In the genomic region with DNA sequence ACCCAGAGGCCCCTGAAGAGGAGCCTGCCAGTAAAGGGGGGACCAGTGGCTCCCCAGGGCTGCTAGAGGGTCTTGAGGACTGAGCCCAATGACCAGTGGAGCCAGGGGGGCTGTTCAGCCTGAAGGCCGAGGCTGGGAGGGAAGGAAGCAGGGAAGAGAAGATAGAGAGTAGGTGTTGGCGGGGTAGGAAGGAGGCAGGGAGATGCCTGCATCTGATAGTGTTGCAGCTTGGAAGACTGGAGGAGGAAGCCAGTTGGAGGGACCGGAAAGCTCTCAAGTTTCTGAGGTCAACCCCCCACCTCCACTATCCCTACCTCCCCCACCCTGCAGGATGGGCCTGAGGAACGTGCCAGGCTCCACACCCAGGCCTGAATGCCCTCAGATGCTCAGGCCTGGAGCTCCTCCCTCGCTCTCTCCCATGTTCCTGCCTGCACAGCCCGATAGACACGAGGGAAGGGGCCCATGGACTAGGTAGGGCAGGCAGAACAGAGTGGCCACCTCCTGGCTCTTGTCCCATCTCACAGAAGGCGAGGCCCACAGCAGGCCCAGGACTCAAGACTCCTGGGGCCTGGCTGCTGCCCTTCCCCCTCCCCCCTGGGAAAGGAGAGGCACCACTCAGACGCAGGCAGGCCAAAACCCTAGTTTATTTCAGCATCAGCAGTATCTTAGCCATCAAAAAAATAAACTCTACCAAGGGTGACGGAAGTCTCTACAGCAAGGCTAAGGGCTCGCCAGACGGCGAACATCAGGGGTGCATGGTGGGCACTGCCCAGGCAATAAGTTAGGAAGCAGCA, we compare ENCODE assay signal across 2 cellular contexts.
A peak's percentile ranks its signal among the peaks of the same experiment; 100 is the strongest.
TF ChIP-seq lines count a peak whose summit lies in the region.

No MANE protein-coding gene starts in this region.

TF ChIP-seq in A549, 52 proteins besides CTCF, POLR2A, EP300 and RAD21 (continued from another document):
- TF ChIP-seq, protein P1, sequence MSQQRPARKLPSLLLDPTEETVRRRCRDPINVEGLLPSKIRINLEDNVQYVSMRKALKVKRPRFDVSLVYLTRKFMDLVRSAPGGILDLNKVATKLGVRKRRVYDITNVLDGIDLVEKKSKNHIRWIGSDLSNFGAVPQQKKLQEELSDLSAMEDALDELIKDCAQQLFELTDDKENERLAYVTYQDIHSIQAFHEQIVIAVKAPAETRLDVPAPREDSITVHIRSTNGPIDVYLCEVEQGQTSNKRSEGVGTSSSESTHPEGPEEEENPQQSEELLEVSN (IDR thresholded peaks at IDR 0.05; ENCODE audit: borderline replicate concordance, low read depth): no peak
- no peak for TF ChIP-seq HEYL (CRISPR knock-in tag; IDR thresholded peaks at IDR 0.05)
- TF ChIP-seq PHF8 (IDR thresholded peaks at IDR 0.05; ENCODE audit: borderline replicate concordance, low read depth): no peak
- TF ChIP-seq, protein P2, sequence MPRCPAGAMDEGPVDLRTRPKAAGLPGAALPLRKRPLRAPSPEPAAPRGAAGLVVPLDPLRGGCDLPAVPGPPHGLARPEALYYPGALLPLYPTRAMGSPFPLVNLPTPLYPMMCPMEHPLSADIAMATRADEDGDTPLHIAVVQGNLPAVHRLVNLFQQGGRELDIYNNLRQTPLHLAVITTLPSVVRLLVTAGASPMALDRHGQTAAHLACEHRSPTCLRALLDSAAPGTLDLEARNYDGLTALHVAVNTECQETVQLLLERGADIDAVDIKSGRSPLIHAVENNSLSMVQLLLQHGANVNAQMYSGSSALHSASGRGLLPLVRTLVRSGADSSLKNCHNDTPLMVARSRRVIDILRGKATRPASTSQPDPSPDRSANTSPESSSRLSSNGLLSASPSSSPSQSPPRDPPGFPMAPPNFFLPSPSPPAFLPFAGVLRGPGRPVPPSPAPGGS (IDR thresholded peaks at IDR 0.05): no peak
- TF ChIP-seq MAFK (IDR thresholded peaks at IDR 0.05; ENCODE audit: partially characterized antibody): peak; percentile 38

TF ChIP-seq in GM23338, 12 proteins besides CTCF, POLR2A, EP300 and RAD21 (continued from another document):
- TF ChIP-seq, protein P3, sequence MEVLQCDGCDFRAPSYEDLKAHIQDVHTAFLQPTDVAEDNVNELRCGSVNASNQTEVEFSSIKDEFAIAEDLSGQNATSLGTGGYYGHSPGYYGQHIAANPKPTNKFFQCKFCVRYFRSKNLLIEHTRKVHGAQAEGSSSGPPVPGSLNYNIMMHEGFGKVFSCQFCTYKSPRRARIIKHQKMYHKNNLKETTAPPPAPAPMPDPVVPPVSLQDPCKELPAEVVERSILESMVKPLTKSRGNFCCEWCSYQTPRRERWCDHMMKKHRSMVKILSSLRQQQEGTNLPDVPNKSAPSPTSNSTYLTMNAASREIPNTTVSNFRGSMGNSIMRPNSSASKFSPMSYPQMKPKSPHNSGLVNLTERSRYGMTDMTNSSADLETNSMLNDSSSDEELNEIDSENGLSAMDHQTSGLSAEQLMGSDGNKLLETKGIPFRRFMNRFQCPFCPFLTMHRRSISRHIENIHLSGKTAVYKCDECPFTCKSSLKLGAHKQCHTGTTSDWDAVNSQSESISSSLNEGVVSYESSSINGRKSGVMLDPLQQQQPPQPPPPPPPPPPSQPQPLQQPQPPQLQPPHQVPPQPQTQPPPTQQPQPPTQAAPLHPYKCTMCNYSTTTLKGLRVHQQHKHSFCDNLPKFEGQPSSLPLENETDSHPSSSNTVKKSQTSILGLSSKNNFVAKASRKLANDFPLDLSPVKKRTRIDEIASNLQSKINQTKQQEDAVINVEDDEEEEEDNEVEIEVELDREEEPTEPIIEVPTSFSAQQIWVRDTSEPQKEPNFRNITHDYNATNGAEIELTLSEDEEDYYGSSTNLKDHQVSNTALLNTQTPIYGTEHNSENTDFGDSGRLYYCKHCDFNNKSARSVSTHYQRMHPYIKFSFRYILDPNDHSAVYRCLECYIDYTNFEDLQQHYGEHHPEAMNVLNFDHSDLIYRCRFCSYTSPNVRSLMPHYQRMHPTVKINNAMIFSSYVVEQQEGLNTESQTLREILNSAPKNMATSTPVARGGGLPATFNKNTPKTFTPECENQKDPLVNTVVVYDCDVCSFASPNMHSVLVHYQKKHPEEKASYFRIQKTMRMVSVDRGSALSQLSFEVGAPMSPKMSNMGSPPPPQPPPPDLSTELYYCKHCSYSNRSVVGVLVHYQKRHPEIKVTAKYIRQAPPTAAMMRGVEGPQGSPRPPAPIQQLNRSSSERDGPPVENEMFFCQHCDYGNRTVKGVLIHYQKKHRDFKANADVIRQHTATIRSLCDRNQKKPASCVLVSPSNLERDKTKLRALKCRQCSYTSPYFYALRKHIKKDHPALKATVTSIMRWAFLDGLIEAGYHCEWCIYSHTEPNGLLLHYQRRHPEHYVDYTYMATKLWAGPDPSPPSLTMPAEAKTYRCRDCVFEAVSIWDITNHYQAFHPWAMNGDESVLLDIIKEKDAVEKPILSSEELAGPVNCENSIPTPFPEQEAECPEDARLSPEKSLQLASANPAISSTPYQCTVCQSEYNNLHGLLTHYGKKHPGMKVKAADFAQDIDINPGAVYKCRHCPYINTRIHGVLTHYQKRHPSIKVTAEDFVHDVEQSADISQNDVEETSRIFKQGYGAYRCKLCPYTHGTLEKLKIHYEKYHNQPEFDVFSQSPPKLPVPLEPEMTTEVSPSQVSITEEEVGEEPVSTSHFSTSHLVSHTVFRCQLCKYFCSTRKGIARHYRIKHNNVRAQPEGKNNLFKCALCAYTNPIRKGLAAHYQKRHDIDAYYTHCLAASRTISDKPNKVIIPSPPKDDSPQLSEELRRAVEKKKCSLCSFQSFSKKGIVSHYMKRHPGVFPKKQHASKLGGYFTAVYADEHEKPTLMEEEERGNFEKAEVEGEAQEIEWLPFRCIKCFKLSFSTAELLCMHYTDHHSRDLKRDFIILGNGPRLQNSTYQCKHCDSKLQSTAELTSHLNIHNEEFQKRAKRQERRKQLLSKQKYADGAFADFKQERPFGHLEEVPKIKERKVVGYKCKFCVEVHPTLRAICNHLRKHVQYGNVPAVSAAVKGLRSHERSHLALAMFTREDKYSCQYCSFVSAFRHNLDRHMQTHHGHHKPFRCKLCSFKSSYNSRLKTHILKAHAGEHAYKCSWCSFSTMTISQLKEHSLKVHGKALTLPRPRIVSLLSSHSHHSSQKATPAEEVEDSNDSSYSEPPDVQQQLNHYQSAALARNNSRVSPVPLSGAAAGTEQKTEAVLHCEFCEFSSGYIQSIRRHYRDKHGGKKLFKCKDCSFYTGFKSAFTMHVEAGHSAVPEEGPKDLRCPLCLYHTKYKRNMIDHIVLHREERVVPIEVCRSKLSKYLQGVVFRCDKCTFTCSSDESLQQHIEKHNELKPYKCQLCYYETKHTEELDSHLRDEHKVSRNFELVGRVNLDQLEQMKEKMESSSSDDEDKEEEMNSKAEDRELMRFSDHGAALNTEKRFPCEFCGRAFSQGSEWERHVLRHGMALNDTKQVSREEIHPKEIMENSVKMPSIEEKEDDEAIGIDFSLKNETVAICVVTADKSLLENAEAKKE (CRISPR knock-in tag; IDR thresholded peaks at IDR 0.05): no peak
